In genomic region chr3:86787091-86787490, GRCh38 we compare ENCODE assay signal across 17 cellular contexts.
A peak's percentile ranks its signal among the peaks of the same experiment; 100 is the strongest.
DNase-seq lines count a peak whose midpoint lies in the region; ATAC-seq and TF ChIP-seq lines count a peak whose summit lies in the region.
"Had no signal": no experiment of that assay in that cellular context is flagged by ENCODE, and none has a peak within 500 bp of the region (broad histone marks: within the 10 kb centered on the region; RNA-seq: fewer than 3 reads in every experiment).

No MANE protein-coding gene starts in this region.

- H3K27ac ChIP-seq in mesendoderm (ENCODE audit: low read depth, low read length), result no peak overlapping the region
- no peak overlapping the region for H3K27ac ChIP-seq in left ventricle myocardium inferior (replicated peaks)
- H3K27ac ChIP-seq: colonic mucosa, epithelial cell of prostate, heart left ventricle, skin epidermis, upper lobe of left lung had no signal

- H3K4me1 ChIP-seq in mesendoderm (ENCODE audit: control insufficient read depth, low read depth, low read length) (no peaks in the 10 kb centered on the region), left ventricle myocardium inferior (no peaks in the 10 kb centered on the region)
- H3K4me1 ChIP-seq: colonic mucosa, heart left ventricle, upper lobe of left lung had no signal

- TF ChIP-seq EP300 in Ishikawa (IDR thresholded peaks at IDR 0.05; ENCODE audit: borderline replicate concordance), result no peak

- H3K9me3 ChIP-seq in left ventricle myocardium inferior (replicated peaks), result no peaks in the 10 kb centered on the region
- H3K9me3 ChIP-seq: colonic mucosa, heart left ventricle, upper lobe of left lung had no signal

- no peak overlapping the region for H2AK5ac ChIP-seq in mesendoderm (ENCODE audit: low read length)

- intact Hi-C loops in left ventricle myocardium inferior (cut with micrococcal nuclease), result no loop called here

- no peak for ATAC-seq in GM19467 (IDR thresholded peaks at IDR 0.05; ENCODE audit: unreplicated experiment)
- ATAC-seq: heart left ventricle had no signal

- H3K4me3 ChIP-seq in AG10803 (ENCODE audit: low read length) (no peak overlapping the region), astrocyte of the spinal cord (ENCODE audit: low read depth, low read length) (no peak overlapping the region), mesendoderm (ENCODE audit: low read length) (no peak overlapping the region), left ventricle myocardium inferior (no peak overlapping the region)
- H3K4me3 ChIP-seq: colonic mucosa, heart left ventricle, skin epidermis, upper lobe of left lung had no signal

- TF ChIP-seq RAD21 in Ishikawa (IDR thresholded peaks at IDR 0.05; ENCODE audit: low read depth), result no peak

- DNase-seq in AG10803 (ENCODE audit: low read depth), result peak; percentile 44
- peak; percentile 65 for DNase-seq in astrocyte of the spinal cord (ENCODE audit: low read depth, low spot score)
- DNase-seq in mesendoderm, result peak; percentile 48
- no peak for DNase-seq in AG08395 (ENCODE audit: low spot score)
- no peak for DNase-seq in middle frontal gyrus (ENCODE audit: extremely low spot score, low spot score)
- DNase-seq in left ventricle myocardium inferior, result no peak
- DNase-seq: activated CD4-positive, alpha-beta memory T cell treated with anti-CD3 and anti-CD28 coated beads, Interleukin-2, amount 10 ng/mL, durations not matched to agents 7 days and 5 days; colonic mucosa; heart left ventricle; islet precursor cell; NCI-H1436; NCI-H446; upper lobe of left lung had no signal

- no peak overlapping the region for H4K8ac ChIP-seq in mesendoderm (ENCODE audit: low read depth, low read length)

- H3K56ac ChIP-seq in mesendoderm (ENCODE audit: low read length), result no peak overlapping the region

- H2BK5ac ChIP-seq in mesendoderm (ENCODE audit: low read length), result no peak overlapping the region

- in situ Hi-C loops in astrocyte of the spinal cord (cut with HindIII; ENCODE audit: low sequenced_read_pairs), result no loop called here

- H3K9ac ChIP-seq in mesendoderm (ENCODE audit: low read length), result no peak overlapping the region

- no peaks in the 10 kb centered on the region for H3K79me1 ChIP-seq in mesendoderm (ENCODE audit: low read length)

- H3K4me2 ChIP-seq in mesendoderm (ENCODE audit: low read length), result no peak overlapping the region

- no peak overlapping the region for H2BK120ac ChIP-seq in mesendoderm (ENCODE audit: low read depth, low read length)

- H3K36me3 ChIP-seq in mesendoderm (ENCODE audit: control insufficient read depth, insufficient read depth, low read length), result no peaks in the 10 kb centered on the region
- no peaks in the 10 kb centered on the region for H3K36me3 ChIP-seq in left ventricle myocardium inferior
- H3K36me3 ChIP-seq: colonic mucosa, heart left ventricle, upper lobe of left lung had no signal

- H3K23ac ChIP-seq in mesendoderm (ENCODE audit: low read length), result no peak overlapping the region

- no peak overlapping the region for H3K18ac ChIP-seq in mesendoderm (ENCODE audit: low read length)

- no CpG with 5 or more reads among the region's 2 CpGs for WGBS in mesendoderm (ENCODE audit: extremely low coverage, insufficient coverage, low lambda C conversion rate)

- H3K4ac ChIP-seq in mesendoderm (ENCODE audit: low read depth, low read length), result no peak overlapping the region

- no peak overlapping the region for H4K5ac ChIP-seq in mesendoderm (ENCODE audit: low read length)

- TF ChIP-seq CTCF in AG10803 (conservative IDR thresholded peaks at IDR 0.05; ENCODE audit: low read length) (no peak), astrocyte of the spinal cord (IDR thresholded peaks at IDR 0.05; ENCODE audit: low read depth, low read length) (no peak), left ventricle myocardium inferior (IDR thresholded peaks at IDR 0.05; ENCODE audit: borderline replicate concordance) (no peak)

- H3K27me3 ChIP-seq in mesendoderm (ENCODE audit: insufficient read depth, low read length, poor library complexity) (no peaks in the 10 kb centered on the region), left ventricle myocardium inferior (ENCODE audit: low read depth) (no peaks in the 10 kb centered on the region)
- H3K27me3 ChIP-seq: colonic mucosa, heart left ventricle, upper lobe of left lung had no signal

- H2BK15ac ChIP-seq in mesendoderm (replicated peaks; ENCODE audit: low read depth), result no peak overlapping the region

- no peaks in the 10 kb centered on the region for H3K79me2 ChIP-seq in mesendoderm (ENCODE audit: control insufficient read depth, insufficient read depth, low read length)

TF ChIP-seq in Ishikawa, 13 proteins besides CTCF, POLR2A, EP300 and RAD21:
- TF ChIP-seq EGR1 (IDR thresholded peaks at IDR 0.05) (no peak), NFIC (IDR thresholded peaks at IDR 0.05) (no peak), TEAD4 (IDR thresholded peaks at IDR 0.05) (peak; percentile 82)
TF ChIP-seq in Ishikawa: peak in this region for 1.

Comparison
In these comparisons a context has a peak if more than half of its experiments do, and no peak if none do; other contexts are left out.
1. DNase-seq: peak in AG10803 (single experiment), astrocyte of the spinal cord (single experiment) and mesendoderm (single experiment); none in AG08395 (single experiment), middle frontal gyrus (single experiment) and left ventricle myocardium inferior (single experiment).